In genomic region chr2:237085261-237086221, GRCh38 we compare ENCODE assay signal across 1 cellular context.
TF ChIP-seq lines count a peak whose summit lies in the region.

Gene COPS8, plus strand, starts transcription at chr2:237085889. Its CDS starts 76 bp downstream, at chr2:237085965.

TF ChIP-seq in WTC11, 78 proteins besides CTCF, POLR2A, EP300 and RAD21 (continued from another document):
- TF ChIP-seq, protein P1, sequence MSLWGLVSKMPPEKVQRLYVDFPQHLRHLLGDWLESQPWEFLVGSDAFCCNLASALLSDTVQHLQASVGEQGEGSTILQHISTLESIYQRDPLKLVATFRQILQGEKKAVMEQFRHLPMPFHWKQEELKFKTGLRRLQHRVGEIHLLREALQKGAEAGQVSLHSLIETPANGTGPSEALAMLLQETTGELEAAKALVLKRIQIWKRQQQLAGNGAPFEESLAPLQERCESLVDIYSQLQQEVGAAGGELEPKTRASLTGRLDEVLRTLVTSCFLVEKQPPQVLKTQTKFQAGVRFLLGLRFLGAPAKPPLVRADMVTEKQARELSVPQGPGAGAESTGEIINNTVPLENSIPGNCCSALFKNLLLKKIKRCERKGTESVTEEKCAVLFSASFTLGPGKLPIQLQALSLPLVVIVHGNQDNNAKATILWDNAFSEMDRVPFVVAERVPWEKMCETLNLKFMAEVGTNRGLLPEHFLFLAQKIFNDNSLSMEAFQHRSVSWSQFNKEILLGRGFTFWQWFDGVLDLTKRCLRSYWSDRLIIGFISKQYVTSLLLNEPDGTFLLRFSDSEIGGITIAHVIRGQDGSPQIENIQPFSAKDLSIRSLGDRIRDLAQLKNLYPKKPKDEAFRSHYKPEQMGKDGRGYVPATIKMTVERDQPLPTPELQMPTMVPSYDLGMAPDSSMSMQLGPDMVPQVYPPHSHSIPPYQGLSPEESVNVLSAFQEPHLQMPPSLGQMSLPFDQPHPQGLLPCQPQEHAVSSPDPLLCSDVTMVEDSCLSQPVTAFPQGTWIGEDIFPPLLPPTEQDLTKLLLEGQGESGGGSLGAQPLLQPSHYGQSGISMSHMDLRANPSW (CRISPR knock-in tag; conservative IDR thresholded peaks at IDR 0.05; ENCODE audit: low read depth), result no peak
- TF ChIP-seq CBFB (CRISPR knock-in tag; IDR thresholded peaks at IDR 0.05; ENCODE audit: low read depth), result peak; percentile 97
- TF ChIP-seq HMGXB4 (CRISPR knock-in tag; IDR thresholded peaks at IDR 0.05), result peak; percentile 77; the same call in 1 of the 2 replicates
- TF ChIP-seq ZBTB21 (CRISPR knock-in tag; IDR thresholded peaks at IDR 0.05; ENCODE audit: borderline replicate concordance), result peak; percentile 91
- no peak for TF ChIP-seq RORB (CRISPR knock-in tag; IDR thresholded peaks at IDR 0.05)
- peak; percentile 57 for TF ChIP-seq USF2 (CRISPR knock-in tag; IDR thresholded peaks at IDR 0.05)
- peak; percentile 41; the same call in 1 of the 2 replicates for TF ChIP-seq ZNF317 (CRISPR knock-in tag; IDR thresholded peaks at IDR 0.05; ENCODE audit: borderline replicate concordance, low read depth)
- TF ChIP-seq FOXK1 (CRISPR knock-in tag; IDR thresholded peaks at IDR 0.05), result peak; percentile 99
- peak; percentile 94 for TF ChIP-seq E2F5 (CRISPR knock-in tag; IDR thresholded peaks at IDR 0.05)
- TF ChIP-seq, protein P2, sequence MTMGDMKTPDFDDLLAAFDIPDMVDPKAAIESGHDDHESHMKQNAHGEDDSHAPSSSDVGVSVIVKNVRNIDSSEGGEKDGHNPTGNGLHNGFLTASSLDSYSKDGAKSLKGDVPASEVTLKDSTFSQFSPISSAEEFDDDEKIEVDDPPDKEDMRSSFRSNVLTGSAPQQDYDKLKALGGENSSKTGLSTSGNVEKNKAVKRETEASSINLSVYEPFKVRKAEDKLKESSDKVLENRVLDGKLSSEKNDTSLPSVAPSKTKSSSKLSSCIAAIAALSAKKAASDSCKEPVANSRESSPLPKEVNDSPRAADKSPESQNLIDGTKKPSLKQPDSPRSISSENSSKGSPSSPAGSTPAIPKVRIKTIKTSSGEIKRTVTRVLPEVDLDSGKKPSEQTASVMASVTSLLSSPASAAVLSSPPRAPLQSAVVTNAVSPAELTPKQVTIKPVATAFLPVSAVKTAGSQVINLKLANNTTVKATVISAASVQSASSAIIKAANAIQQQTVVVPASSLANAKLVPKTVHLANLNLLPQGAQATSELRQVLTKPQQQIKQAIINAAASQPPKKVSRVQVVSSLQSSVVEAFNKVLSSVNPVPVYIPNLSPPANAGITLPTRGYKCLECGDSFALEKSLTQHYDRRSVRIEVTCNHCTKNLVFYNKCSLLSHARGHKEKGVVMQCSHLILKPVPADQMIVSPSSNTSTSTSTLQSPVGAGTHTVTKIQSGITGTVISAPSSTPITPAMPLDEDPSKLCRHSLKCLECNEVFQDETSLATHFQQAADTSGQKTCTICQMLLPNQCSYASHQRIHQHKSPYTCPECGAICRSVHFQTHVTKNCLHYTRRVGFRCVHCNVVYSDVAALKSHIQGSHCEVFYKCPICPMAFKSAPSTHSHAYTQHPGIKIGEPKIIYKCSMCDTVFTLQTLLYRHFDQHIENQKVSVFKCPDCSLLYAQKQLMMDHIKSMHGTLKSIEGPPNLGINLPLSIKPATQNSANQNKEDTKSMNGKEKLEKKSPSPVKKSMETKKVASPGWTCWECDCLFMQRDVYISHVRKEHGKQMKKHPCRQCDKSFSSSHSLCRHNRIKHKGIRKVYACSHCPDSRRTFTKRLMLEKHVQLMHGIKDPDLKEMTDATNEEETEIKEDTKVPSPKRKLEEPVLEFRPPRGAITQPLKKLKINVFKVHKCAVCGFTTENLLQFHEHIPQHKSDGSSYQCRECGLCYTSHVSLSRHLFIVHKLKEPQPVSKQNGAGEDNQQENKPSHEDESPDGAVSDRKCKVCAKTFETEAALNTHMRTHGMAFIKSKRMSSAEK (CRISPR knock-in tag; IDR thresholded peaks at IDR 0.05; ENCODE audit: borderline replicate concordance), result no peak
- no peak for TF ChIP-seq ZNF416 (CRISPR knock-in tag; IDR thresholded peaks at IDR 0.05)
- peak; percentile 51 for TF ChIP-seq FOXP4 (CRISPR knock-in tag; IDR thresholded peaks at IDR 0.05)
- TF ChIP-seq GABPB1 (CRISPR knock-in tag; IDR thresholded peaks at IDR 0.05), result peak; percentile 96
- TF ChIP-seq SMAD4 (CRISPR knock-in tag; IDR thresholded peaks at IDR 0.05), result peak; percentile 96
- TF ChIP-seq RELA (CRISPR knock-in tag; IDR thresholded peaks at IDR 0.05; ENCODE audit: borderline replicate concordance), result no peak
- TF ChIP-seq MYBL2 (CRISPR knock-in tag; IDR thresholded peaks at IDR 0.05), result peak; percentile 83; the same call in 1 of the 2 replicates
- no peak for TF ChIP-seq HMGA2 (CRISPR knock-in tag; IDR thresholded peaks at IDR 0.05)
- peak; percentile 96 for TF ChIP-seq CREB1 (CRISPR knock-in tag; IDR thresholded peaks at IDR 0.05)
- peak; percentile 94 for TF ChIP-seq TEAD1 (CRISPR knock-in tag; IDR thresholded peaks at IDR 0.05)
- TF ChIP-seq CREM (CRISPR knock-in tag; IDR thresholded peaks at IDR 0.05), result peak; percentile 100
- TF ChIP-seq, protein P3, sequence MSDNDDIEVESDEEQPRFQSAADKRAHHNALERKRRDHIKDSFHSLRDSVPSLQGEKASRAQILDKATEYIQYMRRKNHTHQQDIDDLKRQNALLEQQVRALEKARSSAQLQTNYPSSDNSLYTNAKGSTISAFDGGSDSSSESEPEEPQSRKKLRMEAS (CRISPR knock-in tag; IDR thresholded peaks at IDR 0.05), result peak; percentile 71; the same call in 1 of the 2 replicates
- TF ChIP-seq SP1 (CRISPR knock-in tag; conservative IDR thresholded peaks at IDR 0.05), result peak; percentile 88
